1 cellular context compared by ENCODE assay signal in genomic region chr21:44012474-44013379, GRCh38.
TF ChIP-seq lines count a peak whose summit lies in the region.

No MANE protein-coding gene starts in this region.

TF ChIP-seq in GM12878, 131 proteins besides CTCF, POLR2A, EP300 and RAD21 (continued from another document and continues in another):
- no peak for TF ChIP-seq ATF2 (IDR thresholded peaks at IDR 0.05; ENCODE audit: low read length)
- no peak for TF ChIP-seq MYC (IDR thresholded peaks at IDR 0.05; ENCODE audit: insufficient read depth, insufficient read length, insufficient replicate concordance, low read length, severe bottlenecking)
- TF ChIP-seq MTA2 (IDR thresholded peaks at IDR 0.05; ENCODE audit: low read depth): no peak
- TF ChIP-seq NKRF (conservative IDR thresholded peaks at IDR 0.05): peak; percentile 33
- TF ChIP-seq RELA (IDR thresholded peaks at IDR 0.05; ENCODE audit: borderline replicate concordance, partially characterized antibody): peak; percentile 44
- 0 out of 2 replicates have a peak, but pooled peaks have one; percentile 9 for TF ChIP-seq ELK1 (IDR thresholded peaks at IDR 0.05; ENCODE audit: low read depth, low read length)
- TF ChIP-seq POLR2AphosphoS5 (IDR thresholded peaks at IDR 0.05; ENCODE audit: low read length): peak; percentile 9; the same call in 1 of the 2 replicates
- peak in 1 of 2 experiments; percentile 39; a peak in 1 of 4 replicates for TF ChIP-seq BHLHE40 (IDR thresholded peaks at IDR 0.05; ENCODE audit: borderline replicate concordance in 1 of 2, low read depth in 2 of 2, low read length in 1 of 2)
- TF ChIP-seq ASH2L (IDR thresholded peaks at IDR 0.05; ENCODE audit: borderline replicate concordance, low read depth): peak; percentile 50; the same call in 1 of the 2 replicates
- no peak for TF ChIP-seq HDAC2 (IDR thresholded peaks at IDR 0.05)
- no peak for TF ChIP-seq SREBF1 (IDR thresholded peaks at IDR 0.05; ENCODE audit: low read length)
- TF ChIP-seq CREM (IDR thresholded peaks at IDR 0.05; ENCODE audit: low read depth): peak; percentile 7; the same call in 1 of the 2 replicates
- TF ChIP-seq SKIL (IDR thresholded peaks at IDR 0.05; ENCODE audit: low read depth, poor library complexity, severe bottlenecking): no peak
- peak; percentile 49; the same call in 1 of the 2 replicates for TF ChIP-seq ZBTB40 (IDR thresholded peaks at IDR 0.05; ENCODE audit: borderline replicate concordance)
- no peak for TF ChIP-seq KAT2A (conservative IDR thresholded peaks at IDR 0.05; ENCODE audit: control insufficient read depth, low read depth, low read length)
- 0 out of 2 replicates have a peak, but pooled peaks have one; percentile 4 for TF ChIP-seq RELB (IDR thresholded peaks at IDR 0.05; ENCODE audit: low read depth)
- no peak for TF ChIP-seq WRNIP1 (IDR thresholded peaks at IDR 0.05; ENCODE audit: borderline replicate concordance, low read depth, low read length)
- TF ChIP-seq ZBED1 (IDR thresholded peaks at IDR 0.05; ENCODE audit: borderline replicate concordance): no peak
- no peak for TF ChIP-seq ZNF217 (IDR thresholded peaks at IDR 0.05)
- TF ChIP-seq FOXK2 (IDR thresholded peaks at IDR 0.05): no peak
- peak; percentile 52; the same call in 1 of the 2 replicates for TF ChIP-seq LARP7 (IDR thresholded peaks at IDR 0.05)
- no peak; the same call in 1 of the 2 replicates for TF ChIP-seq RUNX3 (IDR thresholded peaks at IDR 0.05; ENCODE audit: low read length)
- peak; percentile 42 for TF ChIP-seq IKZF1 (conservative IDR thresholded peaks at IDR 0.05)
- TF ChIP-seq NR2C1 (IDR thresholded peaks at IDR 0.05): peak; percentile 96
- TF ChIP-seq REST (IDR thresholded peaks at IDR 0.05; ENCODE audit: low read depth, low read length): no peak
- no peak for TF ChIP-seq RAD51 (IDR thresholded peaks at IDR 0.05)
- no peak for TF ChIP-seq NR2C2 (IDR thresholded peaks at IDR 0.05; ENCODE audit: borderline replicate concordance, control insufficient read depth, insufficient read length, low read depth)
- TF ChIP-seq PML (IDR thresholded peaks at IDR 0.05; ENCODE audit: low read length): no peak
- no peak for TF ChIP-seq RFX5 (IDR thresholded peaks at IDR 0.05; ENCODE audit: low read depth, low read length)
- no peak for TF ChIP-seq MYB (IDR thresholded peaks at IDR 0.05; ENCODE audit: borderline replicate concordance, low read depth, low read length)
- TF ChIP-seq ZNF687 (IDR thresholded peaks at IDR 0.05): peak; percentile 39; the same call in 1 of the 2 replicates
- 0 out of 2 replicates have a peak, but pooled peaks have one; percentile 23 for TF ChIP-seq E2F4 (IDR thresholded peaks at IDR 0.05; ENCODE audit: low read depth, low read length)
- peak in 1 of 2 experiments; percentile 80; a peak in 1 of 3 replicates for TF ChIP-seq EGR1 (IDR thresholded peaks at IDR 0.05; ENCODE audit: borderline replicate concordance in 1 of 2, low read depth in 2 of 2, low read length in 2 of 2)
- no peak for TF ChIP-seq YBX1 (IDR thresholded peaks at IDR 0.05)
- peak; percentile 37; the same call in 1 of the 2 replicates for TF ChIP-seq YY1 (IDR thresholded peaks at IDR 0.05; ENCODE audit: low read depth, low read length)
- TF ChIP-seq ZSCAN29 (IDR thresholded peaks at IDR 0.05): 0 out of 2 replicates have a peak, but pooled peaks have one; percentile 28
